In the genomic region with DNA sequence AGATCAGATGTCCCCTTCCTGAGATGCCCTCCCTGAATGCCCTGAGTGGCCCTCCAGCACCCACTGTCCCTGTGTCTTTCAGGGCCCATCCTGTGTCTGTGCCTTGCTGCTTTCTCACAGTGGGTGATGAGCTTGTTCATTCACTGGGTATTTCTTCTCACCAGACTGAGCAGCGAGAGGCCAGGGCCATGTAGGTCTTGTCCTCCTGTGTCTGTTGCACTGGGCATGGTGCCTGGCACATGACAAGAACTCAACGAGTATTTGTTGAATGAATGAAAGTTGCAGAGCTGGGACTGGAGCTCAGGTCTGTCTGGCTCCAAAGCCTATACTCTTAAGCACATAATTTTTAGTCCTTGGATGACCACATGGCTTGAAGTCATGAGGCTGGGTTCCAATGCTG, we compare ENCODE assay signal across 25 cellular contexts.
DNase-seq lines count a peak whose midpoint lies in the region; ATAC-seq, FAIRE-seq and TF ChIP-seq lines count a peak whose summit lies in the region.
"Had no signal": no experiment of that assay in that cellular context is flagged by ENCODE, and none has a peak within 500 bp of the region (broad histone marks: within the 10 kb centered on the region; RNA-seq: fewer than 3 reads in every experiment).

No MANE protein-coding gene starts in this region.

- TF ChIP-seq CTCF in H1 (IDR thresholded peaks at IDR 0.05; ENCODE audit: control extremely low read depth in 1 of 3, insufficient read depth in 1 of 3, low read depth in 1 of 3, low read length in 3 of 3) (no peak), neural progenitor cell (IDR thresholded peaks at IDR 0.05) (no peak), sigmoid colon (IDR thresholded peaks at IDR 0.05) (no peak)

- H3K4me2 ChIP-seq in H1 (ENCODE audit: insufficient read depth in 1 of 2, low read depth in 2 of 2, low read length in 2 of 2) = no peak overlapping the region
- no peak overlapping the region for H3K4me2 ChIP-seq in neural progenitor cell
- H3K4me2 ChIP-seq: BLaER1 had no signal

- H3K9me3 ChIP-seq in H1 (ENCODE audit: insufficient read depth in 2 of 2, low read depth in 1 of 2, low read length in 1 of 2) (peaks cover 0 to 3% of the 10 kb centered on the region in 2 experiments; a peak in 1 of 4 replicates), neural progenitor cell (ENCODE audit: low read depth) (no peaks in the 10 kb centered on the region), sigmoid colon (no peaks in the 10 kb centered on the region)
- H3K9me3 ChIP-seq: BLaER1, Caco-2 had no signal

- FAIRE-seq in H1 (lab: Jason Lieb, UNC) = no peak
- FAIRE-seq: A204.1, GM12878, GM19239 had no signal

- no peaks in the 10 kb centered on the region; the same call in 1 of the 2 replicates for H3K23me2 ChIP-seq in H1 (ENCODE audit: low read depth, low read length)

- H3K27me3 Mint-ChIP-seq in neural progenitor cell (ENCODE audit: insufficient read depth, low read depth) = peaks cover 2% of the 10 kb centered on the region

- CTCF ChIA-PET in H1 (lab: Charles Lee; ENCODE audit: partially characterized antibody) = interaction anchor here (0.6 to 8.4 kb wide), 17 partner anchors 10 to 417 kb away, joined by 3 to 113 read pairs (median 4); no protein-coding TSS in a partner anchor

- H4K20me1 ChIP-seq in H1 (replicated peaks in 1 of 2; ENCODE audit: control insufficient read depth in 1 of 2, insufficient read depth in 2 of 2, low read length in 2 of 2) (no peaks in the 10 kb centered on the region), neural progenitor cell (ENCODE audit: low read depth) (no peaks in the 10 kb centered on the region)
- H4K20me1 ChIP-seq: BLaER1 had no signal

- no peaks in the 10 kb centered on the region for H3K36me3 Mint-ChIP-seq in neural progenitor cell
- H3K36me3 Mint-ChIP-seq: CD4-positive, CD25-positive, alpha-beta regulatory T cell; CD8-positive, alpha-beta T cell had no signal

- no peaks in the 10 kb centered on the region for H3K27me3 ChIP-seq in H1 (replicated peaks in 1 of 4; ENCODE audit: control insufficient read depth in 3 of 4, extremely low read depth in 1 of 4, insufficient read depth in 3 of 4, low read length in 3 of 4)
- no peaks in the 10 kb centered on the region for H3K27me3 ChIP-seq in neural progenitor cell
- no peaks in the 10 kb centered on the region for H3K27me3 ChIP-seq in sigmoid colon
- H3K27me3 ChIP-seq: BLaER1 had no signal

- H2BK120ac ChIP-seq in H1 (replicated peaks; ENCODE audit: low read depth, low read length) = no peak overlapping the region

- H3K23ac ChIP-seq in H1 (ENCODE audit: insufficient read length) = no peak overlapping the region

- peak overlapping the region; percentile 79 for H3K27ac Mint-ChIP-seq in neural progenitor cell
- H3K27ac Mint-ChIP-seq: B cell; CD8-positive, alpha-beta T cell; H9 had no signal

- H3K27ac ChIP-seq in angular gyrus (ENCODE audit: low read depth, low read length) (peak overlapping the region; percentile 89), H1 (ENCODE audit: low read depth, low read length) (0 out of 2 replicates have a peak overlapping the region, but pooled peaks have one; percentile 2), neural progenitor cell (no peak overlapping the region), temporal lobe (ENCODE audit: low read depth, low read length) (peak overlapping the region; percentile 45), sigmoid colon (no peak overlapping the region)
- H3K27ac ChIP-seq: 22Rv1, BLaER1, C4-2B, GM23248 had no signal

- no peak overlapping the region for H4K8ac ChIP-seq in H1 (ENCODE audit: extremely low read depth, insufficient read depth, low read length)

- H3K14ac ChIP-seq in H1 (ENCODE audit: insufficient read length) = no peak overlapping the region

- ATAC-seq in HG02973 (IDR thresholded peaks at IDR 0.05; ENCODE audit: unreplicated experiment) (no peak), HG03457 (IDR thresholded peaks at IDR 0.05; ENCODE audit: unreplicated experiment) (no peak)
- ATAC-seq: CD8-positive, alpha-beta T cell; GM12878; HCT116 had no signal

- TF ChIP-seq EP300 in H1 (IDR thresholded peaks at IDR 0.05; ENCODE audit: borderline replicate concordance in 1 of 2, low read depth in 2 of 2, low read length in 2 of 2) (no peak), sigmoid colon (IDR thresholded peaks at IDR 0.05) (no peak)

- no peak overlapping the region for H3K4me3 ChIP-seq in H1 (ENCODE audit: extremely low read depth in 1 of 4, insufficient read depth in 2 of 4, low read depth in 3 of 4, low read length in 4 of 4)
- no peak overlapping the region for H3K4me3 ChIP-seq in neural progenitor cell
- H3K4me3 ChIP-seq in sigmoid colon = no peak overlapping the region
- H3K4me3 ChIP-seq: BLaER1, GM12878, GM23248 had no signal

- TF ChIP-seq POLR2A in H1 (IDR thresholded peaks at IDR 0.05; ENCODE audit: control extremely low read depth in 1 of 2, low read depth in 2 of 2, low read length in 2 of 2) = no peak
- no peak for TF ChIP-seq POLR2A in sigmoid colon (IDR thresholded peaks at IDR 0.05)

- H3F3A ChIP-seq in neural progenitor cell (ENCODE audit: low read depth) = peaks cover 7% of the 10 kb centered on the region

- WGBS in H1 (ENCODE audit: extremely low coverage in 1 of 2, insufficient coverage in 1 of 2, insufficient read length in 1 of 2, insufficient replicate concordance in 2 of 2, low coverage in 1 of 2, low lambda C conversion rate in 2 of 2, missing lambda C conversion rate in 1 of 2), 2 experiments = 81% methylated on average over 2 of the region's 2 CpGs; no CpG with 5 or more reads in 1 of the 2 experiments
- 78 to 81% methylated on average over 2 of the region's 2 CpGs for WGBS in sigmoid colon, 2 donors

- peaks cover 5 to 11% (median 8%) of the 10 kb centered on the region in 4 experiments for H3K4me1 ChIP-seq in H1 (replicated peaks in 1 of 4; ENCODE audit: control insufficient read depth in 3 of 4, insufficient read depth in 4 of 4, low read length in 3 of 4)
- H3K4me1 ChIP-seq in neural progenitor cell = peaks cover 6% of the 10 kb centered on the region
- H3K4me1 ChIP-seq in sigmoid colon = no peaks in the 10 kb centered on the region
- H3K4me1 ChIP-seq: Caco-2 had no signal

- no peaks in the 10 kb centered on the region for H3K79me1 ChIP-seq in H1 (ENCODE audit: low read depth, low read length)

- TF ChIP-seq RAD21 in H1 (IDR thresholded peaks at IDR 0.05 in 1 of 2, conservative IDR thresholded peaks at IDR 0.05 in 1 of 2; ENCODE audit: low read depth in 2 of 2, low read length in 2 of 2) = no peak

- POLR2A ChIA-PET in H1 (lab: Charles Lee; ENCODE audit: partially characterized antibody) = interaction anchor here (1.0 to 1.1 kb wide), 2 partner anchors 40 to 82 kb away, joined by 3 read pairs; no protein-coding TSS in a partner anchor

- no peak overlapping the region for H2BK15ac ChIP-seq in H1 (ENCODE audit: low read length)

- H2AFZ ChIP-seq in H1 (ENCODE audit: low read length) (no peak overlapping the region), neural progenitor cell (replicated peaks) (no peak overlapping the region)
- H2AFZ ChIP-seq: GM23248 had no signal

- no peak overlapping the region for H2BK12ac ChIP-seq in H1 (ENCODE audit: low read depth, low read length)

- no peak overlapping the region for H2BK5ac ChIP-seq in H1 (ENCODE audit: low read depth, low read length)

- H3K4me1 Mint-ChIP-seq in neural progenitor cell = peaks cover 3% of the 10 kb centered on the region
- H3K4me1 Mint-ChIP-seq: B cell; CD4-positive, CD25-positive, alpha-beta regulatory T cell had no signal

- H2AK5ac ChIP-seq in H1 (ENCODE audit: low read depth, low read length) = no peak overlapping the region

- H3K79me2 ChIP-seq in H1 (ENCODE audit: control insufficient read depth in 1 of 2, insufficient read depth in 2 of 2, low read length in 2 of 2) (no peaks in the 10 kb centered on the region), neural progenitor cell (ENCODE audit: low read depth) (no peaks in the 10 kb centered on the region)

- H3K4ac ChIP-seq in H1 (replicated peaks; ENCODE audit: insufficient read length, low read depth, low read length) = no peak overlapping the region

- intact Hi-C loops in sigmoid colon (cut with DNase I) = no loop called here

- H3K4me3 Mint-ChIP-seq in neural progenitor cell = no peak overlapping the region
- H3K4me3 Mint-ChIP-seq: B cell; CD4-positive, CD25-positive, alpha-beta regulatory T cell; CD8-positive, alpha-beta T cell; H9 had no signal

- H3K9me3 Mint-ChIP-seq in neural progenitor cell = no peaks in the 10 kb centered on the region
- H3K9me3 Mint-ChIP-seq: CD8-positive, alpha-beta T cell had no signal

- no peak overlapping the region for H3K18ac ChIP-seq in H1 (ENCODE audit: extremely low read depth, low read length)

- H4K5ac ChIP-seq in H1 (ENCODE audit: insufficient read length, low read depth, low read length) = no peak overlapping the region

- no peak overlapping the region for H3K56ac ChIP-seq in H1 (replicated peaks; ENCODE audit: insufficient read length, low read depth, low read length)

- no peak overlapping the region for H2BK20ac ChIP-seq in H1 (ENCODE audit: low read length)

- no peak for DNase-seq in H1 (ENCODE audit: low read depth in 1 of 2, low spot score in 2 of 2)
- no peak for DNase-seq in neural progenitor cell (ENCODE audit: low spot score)
- no peak for DNase-seq in sigmoid colon
- DNase-seq in SKM-1 treated with dmso at 0.1 percent for 144 hours (lab: John Stamatoyannopoulos, UW; ENCODE audit: unreplicated experiment) = no peak
- DNase-seq: Caco-2; CD4-positive, CD25-positive, alpha-beta regulatory T cell; CD8-positive, alpha-beta T cell; DMS153; DMS79; EL; GDM1; GM23248; H9 had no signal

- no peaks in the 10 kb centered on the region for H3K36me3 ChIP-seq in H1 (ENCODE audit: control insufficient read depth in 2 of 4, insufficient read depth in 4 of 4, low read length in 3 of 4)
- no peaks in the 10 kb centered on the region for H3K36me3 ChIP-seq in neural progenitor cell
- H3K36me3 ChIP-seq in sigmoid colon = peaks cover 0 to 7% (median 0%) of the 10 kb centered on the region in 4 donors
- H3K36me3 ChIP-seq: BLaER1 had no signal

- H3K9ac ChIP-seq in H1 (replicated peaks in 1 of 4; ENCODE audit: extremely low read depth in 1 of 4, low read depth in 3 of 4, low read length in 3 of 4) (no peak overlapping the region), neural progenitor cell (no peak overlapping the region)
- H3K9ac ChIP-seq: BLaER1, GM23248 had no signal

- H4K91ac ChIP-seq in H1 (replicated peaks; ENCODE audit: insufficient read length, low read length) = no peak overlapping the region

TF ChIP-seq in H1, 55 proteins besides CTCF, POLR2A, EP300 and RAD21 (continues in another document):
- TF ChIP-seq MAFK (IDR thresholded peaks at IDR 0.05; ENCODE audit: low read depth, low read length) (no peak), RFX5 (IDR thresholded peaks at IDR 0.05; ENCODE audit: borderline replicate concordance, low read depth, low read length) (no peak), POU5F1 (IDR thresholded peaks at IDR 0.05; ENCODE audit: low read depth, low read length) (no peak), CBX5 (IDR thresholded peaks at IDR 0.05; ENCODE audit: low read depth, low read length) (no peak), TCF12 (IDR thresholded peaks at IDR 0.05; ENCODE audit: low read depth, low read length) (no peak), KDM1A (IDR thresholded peaks at IDR 0.05; ENCODE audit: borderline replicate concordance, low read length) (no peak), EGR1 (IDR thresholded peaks at IDR 0.05; ENCODE audit: borderline replicate concordance, low read depth, low read length) (no peak), BACH1 (IDR thresholded peaks at IDR 0.05; ENCODE audit: low read length) (no peak)

Comparison
In these comparisons a context has a peak if more than half of its experiments do, and no peak if none do; other contexts are left out.
1. H3K27ac ChIP-seq: peak in angular gyrus (single experiment), H1 (single experiment) and temporal lobe (single experiment); none in neural progenitor cell (single experiment) and sigmoid colon (0 of 4).